22 cellular contexts compared by ENCODE assay signal in genomic region chr4:6492861-6493667, GRCh38. TPM values are rescaled to one million over a fixed set of nuclear protein-coding genes. Genes with fewer than 3 reads are reported as not detected.
DNase-seq lines count a peak whose midpoint lies in the region; ATAC-seq and TF ChIP-seq lines count a peak whose summit lies in the region.
"Had no signal": no experiment of that assay in that cellular context is flagged by ENCODE, and none has a peak within 500 bp of the region (broad histone marks: within the 10 kb centered on the region; RNA-seq: fewer than 3 reads in every experiment).

No MANE protein-coding gene starts in this region.

- H3K4me1 ChIP-seq in heart left ventricle (peaks cover 0 to 4% (median 0%) of the 10 kb centered on the region in 12 donors), muscle layer of colon (ENCODE audit: insufficient read depth, low read length) (peaks cover 7% of the 10 kb centered on the region), vagina (peaks cover 19% of the 10 kb centered on the region)
- H3K4me1 ChIP-seq: A549, gastrocnemius medialis, spleen had no signal

- H3K27ac ChIP-seq in heart left ventricle (no peak overlapping the region), muscle layer of colon (ENCODE audit: low read depth, low read length) (no peak overlapping the region), vagina (no peak overlapping the region)
- H3K27ac ChIP-seq: A549; BLaER1 treated with 17β-estradiol and CSF1 and Interleukin-3, amounts not matched to agents 10 nM and 100 nM; gastrocnemius medialis; spleen had no signal

- H3K27me3 ChIP-seq in heart left ventricle (peaks cover 0 to 17% (median 0%) of the 10 kb centered on the region in 9 donors), muscle layer of colon (ENCODE audit: control insufficient read depth in 1 of 2, insufficient read depth in 2 of 2, low read length in 2 of 2) (peaks cover 0 to 4% of the 10 kb centered on the region in 2 donors), vagina (no peaks in the 10 kb centered on the region)
- H3K27me3 ChIP-seq: BLaER1 treated with 17β-estradiol and CSF1 and Interleukin-3, amounts not matched to agents 10 nM and 100 nM had no signal

- no peak for ATAC-seq in heart left ventricle
- ATAC-seq: activated T-cell treated with anti-CD3 and anti-CD28 coated beads, Interleukin-2, amount 50 U/mL, for 72 hours; gastrocnemius medialis; stimulated activated naive CD8-positive, alpha-beta T cell treated with anti-CD3 and anti-CD28 coated beads, Interleukin-15, amount 100 ng/mL, for 72 hours had no signal

- H3K9ac ChIP-seq in muscle layer of colon (ENCODE audit: low read length), result no peak overlapping the region
- H3K9ac ChIP-seq: BLaER1 treated with 17β-estradiol and CSF1 and Interleukin-3, amounts not matched to agents 10 nM and 100 nM had no signal

- intact Hi-C loops in cardiac septum (cut with DNase I), result no loop called here
- intact Hi-C loops in heart left ventricle (cut with DNase I), result no loop called here
- intact Hi-C loops in vagina (cut with DNase I), result no loop called here

- CTCF ChIA-PET in GM10248 (lab: Yijun Ruan, JAX), result no interaction called here

- no peak for TF ChIP-seq POLR2A in heart left ventricle (IDR thresholded peaks at IDR 0.05)
- TF ChIP-seq POLR2A in vagina (IDR thresholded peaks at IDR 0.05), result no peak

- 64 to 71% (median 68%) methylated on average over 13 of the region's 13 CpGs for WGBS in heart left ventricle, 4 donors

- H3K9me3 ChIP-seq in heart left ventricle, result peaks cover 0 to 6% (median under 1%) of the 10 kb centered on the region in 12 donors
- H3K9me3 ChIP-seq in muscle layer of colon (ENCODE audit: low read length), result no peaks in the 10 kb centered on the region
- H3K9me3 ChIP-seq in vagina, result no peaks in the 10 kb centered on the region
- H3K9me3 ChIP-seq: gastrocnemius medialis had no signal

- TF ChIP-seq CTCF in heart left ventricle (IDR thresholded peaks at IDR 0.05) (no peak), vagina (IDR thresholded peaks at IDR 0.05) (no peak), GM10248 (IDR thresholded peaks at IDR 0.05; ENCODE audit: control extremely low read depth, extremely low read depth, low read depth, missing control alignments) (no peak)

- H3K36me3 ChIP-seq in heart left ventricle, result no peaks in the 10 kb centered on the region
- no peaks in the 10 kb centered on the region for H3K36me3 ChIP-seq in muscle layer of colon (ENCODE audit: insufficient read depth, low read length)
- no peaks in the 10 kb centered on the region for H3K36me3 ChIP-seq in vagina
- H3K36me3 ChIP-seq: BLaER1 treated with 17β-estradiol and CSF1 and Interleukin-3, amounts not matched to agents 10 nM and 100 nM; gastrocnemius medialis; spleen had no signal

- DNase-seq in cardiac septum (ENCODE audit: low spot score) (peak; percentile 39), heart left ventricle (no peak), ecto neural progenitor cell (ENCODE audit: low spot score) (peak; percentile 37), vagina (ENCODE audit: extremely low spot score in 2 of 2) (peak; percentile 74 to 78), NCI-H2196 (lab: John Stamatoyannopoulos, UW; ENCODE audit: unreplicated experiment) (no peak), GM10248 (ENCODE audit: extremely low spot score) (no peak), NCI-H1417 treated with DMSO at 0.1 percent for 48 hours (lab: John Stamatoyannopoulos, UW) (no peak)
- DNase-seq: activated T-cell treated with anti-CD3 and anti-CD28 coated beads, Interleukin-2, amount 50 U/mL, for 72 hours; dermis blood vessel endothelial cell; gastrocnemius medialis; left cardiac atrium; NCI-H524 treated with DMSO at 0.1 percent for 48 hours; stimulated activated CD4-positive, alpha-beta T cell treated with anti-CD3 and anti-CD28 coated beads, Interleukin-4, amount 100 ng/mL, for 4 hours; stimulated activated naive CD8-positive, alpha-beta T cell treated with anti-CD3 and anti-CD28 coated beads, Interleukin-15, amount 100 ng/mL, for 72 hours; T-helper 9 cell had no signal

- POLR2A ChIA-PET in GM10248 (lab: Yijun Ruan, JAX), result no interaction called here

- peak overlapping the region in 1 of 12 donors; percentile 14 for H3K4me3 ChIP-seq in heart left ventricle
- peak overlapping the region; percentile 15 to 29 for H3K4me3 ChIP-seq in muscle layer of colon (ENCODE audit: low read depth in 1 of 2, low read length in 2 of 2)
- H3K4me3 ChIP-seq in vagina, result no peak overlapping the region
- H3K4me3 ChIP-seq: A549; BLaER1 treated with 17β-estradiol and CSF1 and Interleukin-3, amounts not matched to agents 10 nM and 100 nM; gastrocnemius medialis; spleen had no signal

RNA-seq across cellular contexts. Expression of gene PPP2R2C, which starts 20.6 kb away (rescaled TPM):
- total RNA-seq in cardiac septum, result 5.5 TPM
- 10 to 100 TPM in 3 of 9 donors, 1 to 10 TPM in 6; 4.5 to 20.0 (median 8.0) TPM for total RNA-seq in heart left ventricle
- 1 to 10 TPM in 1 of 2 donors, under 1 TPM in 1; 0.22 to 1.3 TPM for polyA plus RNA-seq in heart left ventricle
- total RNA-seq in vagina, result 17.2 TPM
- total RNA-seq: activated T-cell treated with anti-CD3 and anti-CD28 coated beads, Interleukin-2, amount 50 U/mL, for 72 hours; epithelial cell of proximal tubule; mononuclear cell had no signal
- polyA plus RNA-seq: IgD-negative memory B cell had no signal

Comparison
In these comparisons a context has a peak if more than half of its experiments do, and no peak if none do; other contexts are left out.
1. DNase-seq: peak in cardiac septum (single experiment), ecto neural progenitor cell (single experiment) and vagina (2 of 2); none in heart left ventricle (0 of 5), NCI-H2196 (single experiment), GM10248 (single experiment) and NCI-H1417 treated with DMSO at 0.1 percent for 48 hours (single experiment).
2. H3K4me3 ChIP-seq: peak in muscle layer of colon (2 of 2); none in vagina (0 of 2).